In the genomic region with DNA sequence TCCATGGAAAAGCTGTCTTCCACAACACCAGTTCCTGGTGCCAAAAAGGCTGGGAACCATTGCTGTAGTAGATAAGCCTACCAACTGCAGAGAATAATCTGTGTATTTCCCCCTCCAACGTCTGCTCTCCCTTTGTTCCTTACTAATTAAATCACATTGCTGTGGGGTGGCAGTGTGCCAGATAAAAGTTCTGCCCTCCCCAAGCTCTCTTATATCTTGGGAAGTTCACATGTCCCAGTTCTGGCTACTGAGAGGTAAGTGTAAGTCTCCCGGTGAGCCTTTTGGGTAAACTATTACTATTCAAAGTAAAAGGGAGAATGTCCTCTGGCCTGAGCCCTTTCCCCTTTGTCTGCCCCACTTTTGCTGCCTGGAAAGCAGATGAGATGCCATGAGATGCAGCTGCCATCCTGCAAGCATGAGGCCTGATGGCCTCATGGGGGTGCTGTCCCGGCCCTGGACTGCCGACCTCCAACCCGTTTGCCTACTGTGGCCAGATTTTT, we compare ENCODE assay signal across 10 cellular contexts. TPM values are rescaled to one million over a fixed set of nuclear protein-coding genes. Genes with fewer than 3 reads are reported as not detected.
DNase-seq lines count a peak whose midpoint lies in the region; ATAC-seq and TF ChIP-seq lines count a peak whose summit lies in the region.
"Had no signal": no experiment of that assay in that cellular context is flagged by ENCODE, and none has a peak within 500 bp of the region (broad histone marks: within the 10 kb centered on the region; RNA-seq: fewer than 3 reads in every experiment).

No MANE protein-coding gene starts in this region.

- no peaks in the 10 kb centered on the region for H3K36me3 ChIP-seq in SK-N-MC (ENCODE audit: insufficient read depth, low read length)
- H3K36me3 ChIP-seq in testis (ENCODE audit: low read depth, missing control alignments) = no peaks in the 10 kb centered on the region

- no peaks in the 10 kb centered on the region for H3K27me3 ChIP-seq in right cardiac atrium (ENCODE audit: control insufficient read depth, insufficient read depth)
- no peaks in the 10 kb centered on the region for H3K27me3 ChIP-seq in testis

- H3K27ac ChIP-seq in right cardiac atrium (ENCODE audit: low read length) = no peak overlapping the region
- H3K27ac ChIP-seq in SK-N-MC = no peak overlapping the region
- H3K27ac ChIP-seq in testis = peak overlapping the region; percentile 17 to 25

- H3K9me3 ChIP-seq in right cardiac atrium (ENCODE audit: control insufficient read depth, low read length) = no peaks in the 10 kb centered on the region
- no peaks in the 10 kb centered on the region for H3K9me3 ChIP-seq in SK-N-MC (ENCODE audit: low read depth, low read length)
- no peaks in the 10 kb centered on the region for H3K9me3 ChIP-seq in testis

- H3K4me3 ChIP-seq in right cardiac atrium (ENCODE audit: low read length) = no peak overlapping the region
- H3K4me3 ChIP-seq in SK-N-MC = no peak overlapping the region
- H3K4me3 ChIP-seq in testis = no peak overlapping the region

- intact Hi-C loops in right cardiac atrium (cut with DNase I) (no loop called here), left ventricle myocardium superior (cut with micrococcal nuclease) (no loop called here), testis (cut with DNase I; ENCODE audit: low total_unique reads) (no loop called here)

- no peak for TF ChIP-seq POLR2A in testis (IDR thresholded peaks at IDR 0.05)

- 46% methylated on average over 5 of the region's 5 CpGs for WGBS in right cardiac atrium
- 40 to 46% methylated on average over 5 of the region's 5 CpGs for WGBS in testis, 2 donors

- peak in 1 of 3 experiments; percentile 22 for TF ChIP-seq CTCF in testis (IDR thresholded peaks at IDR 0.05)

- peak; percentile 32 to 37 for ATAC-seq in right cardiac atrium
- no peak for ATAC-seq in left ventricle myocardium superior
- no peak for ATAC-seq in GM18511 (IDR thresholded peaks at IDR 0.05; ENCODE audit: unreplicated experiment)

- DNase-seq in right cardiac atrium (no peak), left ventricle myocardium superior (no peak), SK-N-MC (ENCODE audit: low read depth, low spot score) (peak; percentile 16), glomerular visceral epithelial cell (ENCODE audit: extremely low spot score) (peak; percentile 57), testis (peak; percentile 65)
- no peak for DNase-seq in central memory CD4-positive, alpha-beta T cell
- no peak for DNase-seq in stimulated activated naive CD4-positive, alpha-beta T cell (lab: John Stamatoyannopoulos, UW)
- DNase-seq: NCI-H2029, posterior cingulate gyrus had no signal

- H3K4me1 ChIP-seq in right cardiac atrium (ENCODE audit: control insufficient read depth, insufficient read depth, low read length) (no peaks in the 10 kb centered on the region), testis (peaks cover 15% of the 10 kb centered on the region)

- H3K9ac ChIP-seq in SK-N-MC (ENCODE audit: insufficient read length) = no peak overlapping the region

RNA-seq across cellular contexts. Expression of gene ENC1, which starts 14.7 kb away (rescaled TPM):
- total RNA-seq in right cardiac atrium = 10 to 100 TPM in 1 of 4 donors, 1 to 10 TPM in 3; 5.3 to 14.9 (median 7.0) TPM
- polyA plus RNA-seq in right cardiac atrium = 2.9 TPM
- 2.7 TPM for total RNA-seq in left ventricle myocardium superior
- 100 to 1,000 TPM in 1 of 2 donors, 10 to 100 TPM in 1; 89.7 to 153 TPM for total RNA-seq in testis
- polyA plus RNA-seq in testis (ENCODE audit: insufficient read depth, low read depth, low replicate concordance) = 28.3 TPM

RNA-seq across cellular contexts. Expression of gene HEXB, which starts 59.2 kb away (rescaled TPM):
- total RNA-seq in right cardiac atrium = 10 to 100 TPM; 76.7 to 84.3 (median 81.7) TPM
- polyA plus RNA-seq in right cardiac atrium = 63.0 TPM
- 87.1 TPM for total RNA-seq in left ventricle myocardium superior
- 10 to 100 TPM; 44.6 to 82.5 TPM for total RNA-seq in testis
- polyA plus RNA-seq in testis (ENCODE audit: insufficient read depth, low read depth, low replicate concordance) = 59.5 TPM

Comparison
In these comparisons a context has a peak if more than half of its experiments do, and no peak if none do; other contexts are left out.
1. ATAC-seq: peak in right cardiac atrium (2 of 2); none in left ventricle myocardium superior (single experiment) and GM18511 (single experiment).
2. DNase-seq: peak in SK-N-MC (single experiment), glomerular visceral epithelial cell (single experiment) and testis (single experiment); none in right cardiac atrium (0 of 3), left ventricle myocardium superior (single experiment), central memory CD4-positive, alpha-beta T cell (single experiment) and stimulated activated naive CD4-positive, alpha-beta T cell (0 of 6).
3. H3K27ac ChIP-seq: peak in testis (2 of 2); none in right cardiac atrium (single experiment) and SK-N-MC (single experiment).
4. RNA of gene ENC1, which starts 14.7 kb away (total RNA-seq): 89.7 to 153 TPM in testis; 5.3 to 14.9 TPM in right cardiac atrium and 2.7 TPM in left ventricle myocardium superior (single experiment); every median in the first group is over 4 times any median in the second.